Comparison of ENCODE assay signal across 3 cellular contexts in the genomic region with DNA sequence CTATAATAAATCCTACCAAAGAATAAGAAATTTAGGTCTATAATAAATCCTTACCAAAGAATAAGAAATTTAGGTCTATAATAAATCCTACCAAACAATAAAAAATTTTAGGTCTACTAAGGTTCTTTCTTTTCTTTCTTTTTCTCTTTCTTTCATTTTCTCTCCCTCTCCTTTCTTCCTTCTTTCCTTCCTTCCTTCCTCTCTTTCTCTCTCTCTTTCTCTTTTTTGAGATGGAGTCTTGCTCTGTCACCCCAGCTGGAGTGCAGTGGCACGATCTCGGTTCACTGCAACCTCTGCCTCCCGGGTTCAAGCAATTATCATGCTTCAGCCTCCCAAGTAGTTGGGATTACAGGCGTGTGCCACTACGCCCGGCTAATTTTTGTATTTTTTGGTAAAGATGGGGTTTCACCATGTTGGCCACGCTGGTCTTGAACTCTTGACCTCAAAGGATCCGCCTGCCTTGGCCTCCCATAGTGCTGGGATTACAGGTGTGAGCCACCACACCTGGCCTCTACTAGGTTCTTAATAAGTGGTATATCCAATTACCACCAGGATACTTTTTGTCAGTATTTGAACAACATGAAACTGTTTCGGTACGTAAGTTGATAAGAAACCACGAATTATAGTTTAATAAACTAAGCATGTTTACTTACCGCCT.
A peak's percentile ranks its signal among the peaks of the same experiment; 100 is the strongest.
TF ChIP-seq lines count a peak whose summit lies in the region.

No MANE protein-coding gene starts in this region.

TF ChIP-seq in A549, 52 proteins besides CTCF, POLR2A, EP300 and RAD21:
- 0 out of 2 replicates have a peak, but pooled peaks have one; percentile 33 for TF ChIP-seq CHD4 (IDR thresholded peaks at IDR 0.05; ENCODE audit: borderline replicate concordance)

TF ChIP-seq in HEK293, 187 proteins besides CTCF, POLR2A, EP300 and RAD21:
- TF ChIP-seq ZNF366 (tag by site-specific recombination; conservative IDR thresholded peaks at IDR 0.05) = peak; percentile 76

TF ChIP-seq in K562, 482 proteins besides CTCF, POLR2A, EP300 and RAD21:
- TF ChIP-seq, protein P1, sequence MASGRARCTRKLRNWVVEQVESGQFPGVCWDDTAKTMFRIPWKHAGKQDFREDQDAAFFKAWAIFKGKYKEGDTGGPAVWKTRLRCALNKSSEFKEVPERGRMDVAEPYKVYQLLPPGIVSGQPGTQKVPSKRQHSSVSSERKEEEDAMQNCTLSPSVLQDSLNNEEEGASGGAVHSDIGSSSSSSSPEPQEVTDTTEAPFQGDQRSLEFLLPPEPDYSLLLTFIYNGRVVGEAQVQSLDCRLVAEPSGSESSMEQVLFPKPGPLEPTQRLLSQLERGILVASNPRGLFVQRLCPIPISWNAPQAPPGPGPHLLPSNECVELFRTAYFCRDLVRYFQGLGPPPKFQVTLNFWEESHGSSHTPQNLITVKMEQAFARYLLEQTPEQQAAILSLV (tag; IDR thresholded peaks at IDR 0.05) = 0 out of 2 replicates have a peak, but pooled peaks have one; percentile 12
- TF ChIP-seq, protein P2, sequence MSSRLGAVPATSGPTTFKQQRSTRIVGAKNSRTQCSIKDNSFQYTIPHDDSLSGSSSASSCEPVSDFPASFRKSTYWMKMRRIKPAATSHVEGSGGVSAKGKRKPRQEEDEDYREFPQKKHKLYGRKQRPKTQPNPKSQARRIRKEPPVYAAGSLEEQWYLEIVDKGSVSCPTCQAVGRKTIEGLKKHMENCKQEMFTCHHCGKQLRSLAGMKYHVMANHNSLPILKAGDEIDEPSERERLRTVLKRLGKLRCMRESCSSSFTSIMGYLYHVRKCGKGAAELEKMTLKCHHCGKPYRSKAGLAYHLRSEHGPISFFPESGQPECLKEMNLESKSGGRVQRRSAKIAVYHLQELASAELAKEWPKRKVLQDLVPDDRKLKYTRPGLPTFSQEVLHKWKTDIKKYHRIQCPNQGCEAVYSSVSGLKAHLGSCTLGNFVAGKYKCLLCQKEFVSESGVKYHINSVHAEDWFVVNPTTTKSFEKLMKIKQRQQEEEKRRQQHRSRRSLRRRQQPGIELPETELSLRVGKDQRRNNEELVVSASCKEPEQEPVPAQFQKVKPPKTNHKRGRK (tag; IDR thresholded peaks at IDR 0.05) = 0 out of 2 replicates have a peak, but pooled peaks have one; percentile 44
